In genomic region chr4:185332575-185333464, GRCh38 we compare ENCODE assay signal across 12 cellular contexts.
A peak's percentile ranks its signal among the peaks of the same experiment; 100 is the strongest.
DNase-seq lines count a peak whose midpoint lies in the region; ATAC-seq, FAIRE-seq and TF ChIP-seq lines count a peak whose summit lies in the region.
"Had no signal": no experiment of that assay in that cellular context is flagged by ENCODE, and none has a peak within 500 bp of the region (broad histone marks: within the 10 kb centered on the region; RNA-seq: fewer than 3 reads in every experiment).

No MANE protein-coding gene starts in this region.

- TF ChIP-seq POLR2A in GM12892 (IDR thresholded peaks at IDR 0.05; ENCODE audit: low read depth, low read length), result no peak

- H3K9ac ChIP-seq in kidney (ENCODE audit: low read length in 2 of 2), result no peak overlapping the region

- H3K4me3 ChIP-seq in dorsolateral prefrontal cortex (no peak overlapping the region), kidney (ENCODE audit: low read length in 2 of 2) (no peak overlapping the region), right atrium auricular region (no peak overlapping the region)
- H3K4me3 ChIP-seq: esophagus muscularis mucosa, testis had no signal

- no peaks in the 10 kb centered on the region for H3K9me3 ChIP-seq in kidney (ENCODE audit: control insufficient read depth in 1 of 2, low read length in 2 of 2)
- H3K9me3 ChIP-seq in right atrium auricular region, result no peaks in the 10 kb centered on the region
- H3K9me3 ChIP-seq: esophagus muscularis mucosa, testis had no signal

- intact Hi-C loops in dorsolateral prefrontal cortex (cut with DNase I) (no loop called here), kidney (cut with DNase I) (no loop called here)

- peak; percentile 80 for FAIRE-seq in GM12892 (lab: Jason Lieb, UNC)
- no peak for FAIRE-seq in kidney (lab: Jason Lieb, UNC)

- H3K27ac ChIP-seq in dorsolateral prefrontal cortex, result no peak overlapping the region
- no peak overlapping the region for H3K27ac ChIP-seq in kidney (ENCODE audit: low read depth in 2 of 2, low read length in 2 of 2)
- no peak overlapping the region for H3K27ac ChIP-seq in right atrium auricular region
- H3K27ac ChIP-seq: esophagus muscularis mucosa, testis had no signal

- H3K27me3 ChIP-seq in dorsolateral prefrontal cortex (no peaks in the 10 kb centered on the region), right atrium auricular region (no peaks in the 10 kb centered on the region)
- H3K27me3 ChIP-seq: esophagus muscularis mucosa, testis had no signal

- no peak for TF ChIP-seq CTCF in dorsolateral prefrontal cortex (IDR thresholded peaks at IDR 0.05 in 54 of 56, conservative IDR thresholded peaks at IDR 0.05 in 2 of 56; ENCODE audit: low read depth in 1 of 56, partially characterized antibody in 56 of 56)
- TF ChIP-seq CTCF in kidney (IDR thresholded peaks at IDR 0.05; ENCODE audit: borderline replicate concordance, extremely low read depth, insufficient read depth), result no peak
- TF ChIP-seq CTCF in right atrium auricular region (IDR thresholded peaks at IDR 0.05), result no peak

- H3K4me1 ChIP-seq in kidney (ENCODE audit: control insufficient read depth in 1 of 2, insufficient read depth in 1 of 2, low read depth in 1 of 2, low read length in 2 of 2) (no peaks in the 10 kb centered on the region), right atrium auricular region (no peaks in the 10 kb centered on the region)
- H3K4me1 ChIP-seq: esophagus muscularis mucosa, testis had no signal

- no peaks in the 10 kb centered on the region for H3K36me3 ChIP-seq in kidney (ENCODE audit: control insufficient read depth in 1 of 2, insufficient read depth in 2 of 2, low read length in 2 of 2)
- H3K36me3 ChIP-seq in right atrium auricular region, result no peaks in the 10 kb centered on the region

- DNase-seq in GM12892 (ENCODE audit: insufficient read length) (no peak), dorsolateral prefrontal cortex (no peak), kidney (no peak), right atrium auricular region (ENCODE audit: low spot score) (no peak)
- DNase-seq in stimulated activated naive CD4-positive, alpha-beta T cell (lab: John Stamatoyannopoulos, UW), result no peak
- DNase-seq: C1 segment of cervical spinal cord, KG1, testis had no signal

- ATAC-seq in GM19372 (IDR thresholded peaks at IDR 0.05; ENCODE audit: low read depth, unreplicated experiment) (peak; percentile 56), HG02759 (IDR thresholded peaks at IDR 0.05; ENCODE audit: unreplicated experiment) (peak; percentile 68), HG03520 (IDR thresholded peaks at IDR 0.05; ENCODE audit: unreplicated experiment) (peak; percentile 82)
